8 cellular contexts compared by ENCODE assay signal in genomic region chr11:96246718-96247540, GRCh38.
DNase-seq lines count a peak whose midpoint lies in the region; ATAC-seq lines count a peak whose summit lies in the region.

No MANE protein-coding gene starts in this region.

- H3K36me3 Mint-ChIP-seq in activated CD4-positive, alpha-beta T cell treated with anti-CD3 and anti-CD28 coated beads, Interleukin-2, amount 10 ng/mL, durations not matched to agents 24 days and 14 days (ENCODE audit: low read depth) = peaks cover 14% of the 10 kb centered on the region
- H3K36me3 Mint-ChIP-seq in T-cell = peaks cover 4% of the 10 kb centered on the region

- H3K27me3 Mint-ChIP-seq in activated CD4-positive, alpha-beta T cell treated with anti-CD3 and anti-CD28 coated beads, Interleukin-2, amount 10 ng/mL, durations not matched to agents 24 days and 14 days = no peaks in the 10 kb centered on the region
- no peaks in the 10 kb centered on the region for H3K27me3 Mint-ChIP-seq in T-cell

- peak; percentile 65 for DNase-seq in activated CD4-positive, alpha-beta T cell treated with anti-CD3 and anti-CD28 coated beads, Interleukin-2, amount 10 ng/mL, durations not matched to agents 24 days and 14 days
- no peak for DNase-seq in activated CD4-positive, alpha-beta T cell treated with anti-CD3 and anti-CD28 coated beads, Interleukin-2, amount 50 U/mL, for 1 hour
- no peak for DNase-seq in T-cell
- peak; percentile 98 for DNase-seq in foreskin melanocyte
- peak; percentile 59 for DNase-seq in superior temporal gyrus (ENCODE audit: extremely low spot score)
- no peak for DNase-seq in HAP-1 (ENCODE audit: low spot score in 2 of 2)
- DNase-seq in NCI-H1092 (lab: John Stamatoyannopoulos, UW) = no peak

- in situ Hi-C loops in HAP-1 (cut with MboI; ENCODE audit: low sequenced_read_pairs) = no loop called here

- H3K9me3 Mint-ChIP-seq in activated CD4-positive, alpha-beta T cell treated with anti-CD3 and anti-CD28 coated beads, Interleukin-2, amount 10 ng/mL, durations not matched to agents 24 days and 14 days = peaks cover 7% of the 10 kb centered on the region
- H3K9me3 Mint-ChIP-seq in T-cell = peaks cover 0 to 6% (median 0%) of the 10 kb centered on the region in 3 donors

- H3K9me3 ChIP-seq in HAP-1 = no peaks in the 10 kb centered on the region

- peaks cover 38% of the 10 kb centered on the region for H3K4me1 ChIP-seq in HAP-1

- CTCF ChIA-PET in T-cell (lab: Charles Lee) = interaction anchor here in 1 of 2 donors (1.0 kb wide), 1 partner anchor 96 kb away, joined by 3 read pairs; the partner anchor contains the start of gene MAML2

- H3K36me3 ChIP-seq in HAP-1 (replicated peaks) = no peaks in the 10 kb centered on the region

- POLR2A ChIA-PET in T-cell (lab: Charles Lee) = no interaction called here

- H3K27ac Mint-ChIP-seq in activated CD4-positive, alpha-beta T cell treated with anti-CD3 and anti-CD28 coated beads, Interleukin-2, amount 10 ng/mL, durations not matched to agents 24 days and 14 days = peak overlapping the region; percentile 80
- peak overlapping the region; percentile 92 to 96 for H3K27ac Mint-ChIP-seq in T-cell

- no peaks in the 10 kb centered on the region for H3K27me3 ChIP-seq in HAP-1 (ENCODE audit: low read depth)

- ATAC-seq in T-cell (replicated peaks in 1 of 4) (peak; percentile 19 to 46 (median 26)), HG03159 (IDR thresholded peaks at IDR 0.05; ENCODE audit: unreplicated experiment) (no peak)

- H3K4me3 Mint-ChIP-seq in activated CD4-positive, alpha-beta T cell treated with anti-CD3 and anti-CD28 coated beads, Interleukin-2, amount 10 ng/mL, durations not matched to agents 24 days and 14 days = peak overlapping the region; percentile 69
- peak overlapping the region in 2 of 3 donors; percentile 34 to 54 for H3K4me3 Mint-ChIP-seq in T-cell

- H3K4me3 ChIP-seq in HAP-1 = no peak overlapping the region

- intact Hi-C loops in activated CD4-positive, alpha-beta T cell treated with anti-CD3 and anti-CD28 coated beads, Interleukin-2, amount 10 ng/mL, durations not matched to agents 24 days and 14 days (cut with micrococcal nuclease) = loop anchor here (5.0 kb wide), 1 partner anchor 400 kb away; no protein-coding TSS in a partner anchor

- peaks cover 61% of the 10 kb centered on the region for H3K4me1 Mint-ChIP-seq in activated CD4-positive, alpha-beta T cell treated with anti-CD3 and anti-CD28 coated beads, Interleukin-2, amount 10 ng/mL, durations not matched to agents 24 days and 14 days
- H3K4me1 Mint-ChIP-seq in T-cell = peaks cover 82 to 92% (median 82%) of the 10 kb centered on the region in 3 donors

Comparison
In these comparisons a context has a peak if more than half of its experiments do, and no peak if none do; other contexts are left out.
1. DNase-seq: peak in activated CD4-positive, alpha-beta T cell treated with anti-CD3 and anti-CD28 coated beads, Interleukin-2, amount 10 ng/mL, durations not matched to agents 24 days and 14 days (single experiment), foreskin melanocyte (single experiment) and superior temporal gyrus (single experiment); none in activated CD4-positive, alpha-beta T cell treated with anti-CD3 and anti-CD28 coated beads, Interleukin-2, amount 50 U/mL, for 1 hour (single experiment), T-cell (0 of 34), HAP-1 (0 of 2) and NCI-H1092 (single experiment).